In genomic region chr1:35580949-35581388, GRCh38 we compare ENCODE assay signal across 1 cellular context.
TF ChIP-seq lines count a peak whose summit lies in the region.

No MANE protein-coding gene starts in this region.

TF ChIP-seq in GM12878, 131 proteins besides CTCF, POLR2A, EP300 and RAD21:
- TF ChIP-seq MTA3 (IDR thresholded peaks at IDR 0.05; ENCODE audit: borderline replicate concordance, low read length) (no peak), MEF2A (IDR thresholded peaks at IDR 0.05; ENCODE audit: insufficient read depth, low read depth, low read length) (0 out of 2 replicates have a peak, but pooled peaks have one; percentile 8)
